28 cellular contexts compared by ENCODE assay signal in genomic region chr18:65748321-65748720, GRCh38.
DNase-seq lines count a peak whose midpoint lies in the region; ATAC-seq and TF ChIP-seq lines count a peak whose summit lies in the region.
"Had no signal": no experiment of that assay in that cellular context is flagged by ENCODE, and none has a peak within 500 bp of the region (broad histone marks: within the 10 kb centered on the region; RNA-seq: fewer than 3 reads in every experiment).

No MANE protein-coding gene starts in this region.

- no peaks in the 10 kb centered on the region for H3K36me3 ChIP-seq in WERI-Rb-1
- H3K36me3 ChIP-seq: BE2C, MG63 had no signal

- no peaks in the 10 kb centered on the region for H3K9me3 ChIP-seq in WERI-Rb-1 (ENCODE audit: severe bottlenecking)
- H3K9me3 ChIP-seq: BE2C, MG63 had no signal

- ATAC-seq in HG03175 (IDR thresholded peaks at IDR 0.05; ENCODE audit: unreplicated experiment): no peak
- ATAC-seq: Panc1 had no signal

- H3K27me3 ChIP-seq in WERI-Rb-1 (ENCODE audit: insufficient read depth, low read depth, severe bottlenecking): no peaks in the 10 kb centered on the region
- H3K27me3 ChIP-seq: BE2C had no signal

- H3K4me3 ChIP-seq in WERI-Rb-1 (ENCODE audit: low read depth, low read length): no peak overlapping the region
- H3K4me3 ChIP-seq: GM23248, MG63, SK-N-MC had no signal

- no peak overlapping the region for H3K27ac ChIP-seq in WERI-Rb-1
- H3K27ac ChIP-seq: 22Rv1, GM23248, RWPE1, SK-N-MC had no signal

- DNase-seq in NCI-H146 (lab: John Stamatoyannopoulos, UW) (peak; percentile 20), NCI-H146 treated with DMSO at 0.1 percent for 48 hours (lab: John Stamatoyannopoulos, UW; ENCODE audit: unreplicated experiment) (no peak), NCI-H510A (lab: John Stamatoyannopoulos, UW) (peak; percentile 31), SHP77 treated with DMSO at 0.1 percent for 48 hours (lab: John Stamatoyannopoulos, UW) (peak; percentile 59), 8988T (no peak), WERI-Rb-1 (no peak)
- DNase-seq: ACHN; BE2C; Calu3; CD8-positive, alpha-beta memory T cell; GM23248; H9; HFFc6; IMR-90; KG1; MG63; NCI-H1694 treated with DMSO at 0.1 percent for 48 hours; NCI-H2081; NCI-H345; NCI-H524 treated with DMSO at 0.1 percent for 48 hours; NCI-H82; NK-92 treated with Interleukin-12 subunit alpha and Interleukin-12 subunit beta, amount 100 ng/mL, for 24 hours; SIG-M5 had no signal

- no peak for TF ChIP-seq CTCF in WERI-Rb-1 (IDR thresholded peaks at IDR 0.05; ENCODE audit: low read depth, low read length)

Comparison
In these comparisons a context has a peak if more than half of its experiments do, and no peak if none do; other contexts are left out.
1. DNase-seq: peak in NCI-H146 (single experiment), NCI-H510A (single experiment) and SHP77 treated with DMSO at 0.1 percent for 48 hours (single experiment); none in NCI-H146 treated with DMSO at 0.1 percent for 48 hours (single experiment), 8988T (single experiment) and WERI-Rb-1 (single experiment).